In the genomic region with DNA sequence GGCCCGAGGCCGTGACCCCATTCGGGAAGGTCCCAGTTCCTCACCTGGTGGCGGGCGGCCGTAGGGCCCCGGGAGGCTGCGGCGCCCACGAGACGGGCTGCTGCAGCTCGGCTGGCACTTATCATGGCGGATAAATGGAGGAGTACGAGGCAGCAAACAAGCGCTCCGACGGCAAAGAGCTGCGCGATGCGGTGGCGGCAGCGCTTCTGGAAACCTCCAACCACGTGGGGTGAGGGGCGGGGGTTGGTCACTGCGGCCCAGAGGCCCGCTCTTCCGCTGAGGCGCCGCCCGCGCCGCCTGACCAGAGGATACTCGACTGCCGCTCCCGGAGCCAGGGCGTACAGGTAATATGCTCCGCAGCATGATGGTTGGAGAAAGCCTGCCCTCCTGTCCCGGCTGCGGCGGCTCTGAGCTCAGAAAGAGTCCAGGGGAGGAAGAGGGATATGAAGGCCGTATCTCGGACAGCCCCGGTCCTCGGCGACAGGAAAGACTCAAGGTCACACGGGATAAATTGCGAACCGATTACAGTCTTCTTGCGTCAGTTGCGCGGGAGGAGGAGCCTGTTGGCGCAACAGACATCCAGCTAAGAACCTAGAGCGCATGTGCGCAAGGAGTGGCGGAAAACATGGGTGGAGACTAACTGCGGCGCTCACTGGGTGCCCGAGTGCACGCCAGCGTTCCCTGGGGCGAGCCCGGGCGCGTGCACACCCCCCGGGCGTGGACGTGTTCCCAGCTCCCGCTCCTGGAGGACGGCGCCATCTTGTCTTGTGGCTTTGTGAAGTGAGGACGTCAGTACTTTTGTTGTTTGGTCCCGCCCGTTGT, we compare ENCODE assay signal across 8 cellular contexts. TPM values are rescaled to one million over a fixed set of nuclear protein-coding genes. Genes with fewer than 3 reads are reported as not detected.
DNase-seq lines count a peak whose midpoint lies in the region; ATAC-seq, FAIRE-seq and TF ChIP-seq lines count a peak whose summit lies in the region.

TSS of gene HSPA9 (minus strand) at position 208 of the 822 bp plus-strand sequence. CDS start at position 125, 83 bp downstream.

- FAIRE-seq in endometrium (lab: Jason Lieb, UNC), result peak; percentile 93

- TF ChIP-seq CTCF in OCI-LY3 (IDR thresholded peaks at IDR 0.05; ENCODE audit: low read depth, low read length), result no peak

- H3K27me3 ChIP-seq in OCI-LY3 (ENCODE audit: low read depth, low read length), result no peaks in the 10 kb centered on the region

- H3K79me2 ChIP-seq in OCI-LY3 (ENCODE audit: low read length), result peaks cover 45% of the 10 kb centered on the region

- no peaks in the 10 kb centered on the region for H4K20me1 ChIP-seq in OCI-LY3 (ENCODE audit: insufficient read depth, low read length)

- peak within 1 kb of the TSS; percentile 88 for H3K27ac ChIP-seq in OCI-LY3 (ENCODE audit: low read length)
- peak within 1 kb of the TSS; percentile 100 for H3K27ac ChIP-seq in mesodermal cell (ENCODE audit: low read depth, low read length, severe bottlenecking)

- H3K4me1 ChIP-seq in OCI-LY3 (ENCODE audit: low read length) (peaks cover 29% of the 10 kb centered on the region), mesodermal cell (ENCODE audit: control insufficient read depth, insufficient read depth, low read length, poor library complexity, severe bottlenecking) (peaks cover 3% of the 10 kb centered on the region)

- peak within 1 kb of the TSS; percentile 99 for H3K4me2 ChIP-seq in OCI-LY3 (ENCODE audit: low read length)

- peak within 1 kb of the TSS; percentile 86 for H3K9ac ChIP-seq in OCI-LY3 (ENCODE audit: low read length)

- no peaks in the 10 kb centered on the region for H3K9me3 ChIP-seq in OCI-LY3 (ENCODE audit: insufficient read depth, low read length)
- H3K9me3 ChIP-seq in mesodermal cell (ENCODE audit: control insufficient read depth, low read length), result no peaks in the 10 kb centered on the region

- peak; percentile 86 for ATAC-seq in GM21515 (IDR thresholded peaks at IDR 0.05; ENCODE audit: unreplicated experiment)

- peak; percentile 98 for DNase-seq in D341Med (ENCODE audit: low spot score)
- peak; percentile 95 for DNase-seq in HuH-7 (ENCODE audit: low spot score)
- peak; percentile 95 for DNase-seq in activated CD8-positive, alpha-beta memory T cell treated with anti-CD3 and anti-CD28 coated beads, Interleukin-2, amount 50 U/mL, for 48 hours
- DNase-seq in stimulated activated CD8-positive, alpha-beta memory T cell treated with anti-CD3 and anti-CD28 coated beads, Interleukin-15, amount 100 ng/mL, for 4 hours (ENCODE audit: low read depth in 2 of 2), result peak; percentile 94 to 96

- H3K36me3 ChIP-seq in OCI-LY3 (replicated peaks; ENCODE audit: low read depth, low read length) (peaks cover 18% of the 10 kb centered on the region), mesodermal cell (ENCODE audit: control insufficient read depth, insufficient read depth, low read length) (peaks cover 36% of the 10 kb centered on the region)

- H2AFZ ChIP-seq in OCI-LY3 (ENCODE audit: low read depth, low read length), result peak within 1 kb of the TSS; percentile 95

- H3K4me3 ChIP-seq in OCI-LY3 (ENCODE audit: low read length), result peak within 1 kb of the TSS; percentile 98
- peak within 1 kb of the TSS; percentile 98 for H3K4me3 ChIP-seq in mesodermal cell (ENCODE audit: extremely low read depth, insufficient read depth, low read length, poor library complexity, severe bottlenecking)

- 1% methylated on average over 67 to 69 of the region's 73 CpGs for WGBS in mesodermal cell (ENCODE audit: insufficient coverage in 2 of 2), 2 experiments

RNA-seq across cellular contexts. Expression of gene HSPA9, which starts in this region (rescaled TPM):
- 146 TPM for polyA plus RNA-seq in mesodermal cell (2013, experiment 1 of 2)
- polyA plus RNA-seq in mesodermal cell (2013, experiment 2 of 2), result 148 TPM

Comparison
In these comparisons a context has a peak if more than half of its experiments do, and no peak if none do; other contexts are left out.
1. Peak in every context shown above with its lines: DNase-seq, ATAC-seq, H3K4me3 ChIP-seq and H3K27ac ChIP-seq.